ENCODE assay signal across 9 cellular contexts in the genomic region with DNA sequence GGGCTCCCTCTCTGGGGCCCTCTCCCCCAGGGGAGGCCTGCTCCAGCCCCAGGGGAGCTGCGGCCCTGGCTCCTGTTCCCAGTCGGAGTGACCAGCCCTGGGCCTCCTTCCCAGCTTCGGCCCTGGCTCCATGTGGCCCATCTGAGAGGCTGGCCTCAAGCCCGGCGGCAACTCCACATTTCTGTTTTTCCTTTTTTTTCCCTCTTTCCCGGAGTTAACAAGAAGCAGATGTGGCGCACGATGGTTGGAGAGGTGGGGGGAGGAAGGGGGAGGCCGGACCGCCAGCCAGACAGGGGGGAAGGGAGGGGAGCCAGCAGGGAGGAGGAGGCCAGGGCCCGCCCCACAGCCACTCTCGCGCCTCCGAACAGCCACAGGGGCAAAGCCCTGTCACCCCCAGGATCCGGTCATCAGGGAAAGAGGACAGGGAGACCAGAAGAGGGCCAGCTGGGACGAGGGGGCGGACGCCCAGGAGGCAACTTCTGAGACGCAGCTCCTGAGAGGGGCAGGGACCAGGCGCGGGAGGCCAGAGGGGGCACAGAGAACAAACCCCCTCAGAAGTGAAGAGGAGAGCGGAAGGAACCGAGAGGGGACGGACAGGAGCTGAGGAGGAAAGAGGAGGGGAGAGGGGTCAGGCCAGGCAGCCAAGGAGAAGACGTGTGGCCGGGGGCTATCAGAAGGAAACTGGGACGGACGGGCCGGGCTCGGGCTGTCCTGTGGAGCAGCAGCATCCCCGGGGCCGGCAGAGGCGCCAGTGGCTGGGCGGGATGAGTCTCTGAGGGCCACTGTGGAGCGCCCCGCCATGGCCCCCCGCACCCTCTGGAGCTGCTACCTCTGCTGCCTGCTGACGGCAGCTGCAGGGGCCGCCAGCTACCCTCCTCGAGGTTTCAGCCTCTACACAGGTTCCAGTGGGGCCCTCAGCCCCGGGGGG. TPM values are rescaled to one million over a fixed set of nuclear protein-coding genes. Genes with fewer than 3 reads are reported as not detected.
DNase-seq lines count a peak whose midpoint lies in the region; ATAC-seq and TF ChIP-seq lines count a peak whose summit lies in the region.
"Had no signal": no experiment of that assay in that cellular context is flagged by ENCODE, and none has a peak within 500 bp of the region (broad histone marks: within the 10 kb centered on the region; RNA-seq: fewer than 3 reads in every experiment).

A gene (plus strand): TSS at position 349 of the 928 bp plus-strand sequence. CDS start 451 bp downstream, at position 800.

- no peak within 1 kb of the TSS for H3K4me3 ChIP-seq in mesodermal cell (ENCODE audit: extremely low read depth, insufficient read depth, low read length, poor library complexity, severe bottlenecking)

- H3K36me3 ChIP-seq in mesodermal cell (ENCODE audit: control insufficient read depth, insufficient read depth, low read length), result no peaks in the 10 kb centered on the region

- DNase-seq in NCI-H1694 treated with DMSO at 0.1 percent for 48 hours (lab: John Stamatoyannopoulos, UW), result peak; percentile 15
- DNase-seq in NCI-H1694 (lab: John Stamatoyannopoulos, UW), result no peak
- DNase-seq in ecto neural progenitor cell (ENCODE audit: low spot score), result peak; percentile 73
- DNase-seq in type B pancreatic cell (ENCODE audit: extremely low spot score, unreplicated experiment), result no peak
- no peak for DNase-seq in AML-193 (lab: John Stamatoyannopoulos, UW)

- TF ChIP-seq CTCF in type B pancreatic cell (conservative IDR thresholded peaks at IDR 0.05), result no peak

- no peaks in the 10 kb centered on the region for H3K9me3 Mint-ChIP-seq in type B pancreatic cell

- H3K36me3 Mint-ChIP-seq in type B pancreatic cell, result peaks cover 5% of the 10 kb centered on the region

- no peaks in the 10 kb centered on the region for H3K9me3 ChIP-seq in mesodermal cell (ENCODE audit: control insufficient read depth, low read length)

- WGBS in mesodermal cell (ENCODE audit: insufficient coverage in 2 of 2), 2 experiments, result 74 to 75% methylated on average over 27 to 34 of the region's 41 CpGs

- peak within 1 kb of the TSS; percentile 64 for H3K27ac ChIP-seq in mesodermal cell (ENCODE audit: low read depth, low read length, severe bottlenecking)
- H3K27ac ChIP-seq: 22Rv1 had no signal

- no peak for ATAC-seq in HG03159 (IDR thresholded peaks at IDR 0.05; ENCODE audit: unreplicated experiment)
- no peak for ATAC-seq in GM21381 (IDR thresholded peaks at IDR 0.05; ENCODE audit: unreplicated experiment)

- peak within 1 kb of the TSS; percentile 63 for H3K27ac Mint-ChIP-seq in type B pancreatic cell

- H3K4me3 Mint-ChIP-seq in type B pancreatic cell, result peak within 1 kb of the TSS; percentile 86

- H3K4me1 ChIP-seq in mesodermal cell (ENCODE audit: control insufficient read depth, insufficient read depth, low read length, poor library complexity, severe bottlenecking), result no peaks in the 10 kb centered on the region

- peaks cover 56% of the 10 kb centered on the region for H3K4me1 Mint-ChIP-seq in type B pancreatic cell (ENCODE audit: unreplicated experiment)

- H3K27me3 Mint-ChIP-seq in type B pancreatic cell, result peaks cover 21% of the 10 kb centered on the region

RNA-seq across cellular contexts. Expression of the gene that starts here (rescaled TPM):
- 35.8 TPM for polyA plus RNA-seq in mesodermal cell (2013, experiment 1 of 2)
- polyA plus RNA-seq in mesodermal cell (2013, experiment 2 of 2), result 26.7 TPM
- total RNA-seq in type B pancreatic cell (ENCODE audit: low replicate concordance), result 2.7 and 60.7 TPM in 2 replicates

Comparison
In these comparisons a context has a peak if more than half of its experiments do, and no peak if none do; other contexts are left out.
1. DNase-seq: peak in NCI-H1694 treated with DMSO at 0.1 percent for 48 hours (single experiment) and ecto neural progenitor cell (single experiment); none in NCI-H1694 (single experiment), type B pancreatic cell (single experiment) and AML-193 (0 of 2).